ENCODE assay signal across 10 cellular contexts in genomic region chr2:99086385-99086784, GRCh38. TPM values are rescaled to one million over a fixed set of nuclear protein-coding genes. Genes with fewer than 3 reads are reported as not detected.
"Had no signal": no experiment of that assay in that cellular context is flagged by ENCODE, and none has a peak within 500 bp of the region (broad histone marks: within the 10 kb centered on the region; RNA-seq: fewer than 3 reads in every experiment).

No MANE protein-coding gene starts in this region.

- FAIRE-seq: H1 had no signal

- H3K9me3 ChIP-seq: HAP-1 had no signal

- H3K4me2 ChIP-seq: GM23338 had no signal

- H3K27ac ChIP-seq: GM23248 had no signal

- H3K36me3 ChIP-seq: HAP-1 had no signal

- H3K4me3 ChIP-seq: GM23248, GM23338, HAP-1 had no signal

- H2AFZ ChIP-seq: GM23248, GM23338 had no signal

- ATAC-seq: GM23338, HCT116 had no signal

- H3K4me1 ChIP-seq: HAP-1 had no signal

- DNase-seq: GM23248, GOT3, H7, H9, HCEC 1CT, HFFc6 had no signal

- H3K9ac ChIP-seq: GM23248 had no signal

RNA-seq across cellular contexts. Expression of gene C2orf15, which starts 55.1 kb away (rescaled TPM):
- total RNA-seq: GM23248, HFFc6 had no signal
- polyA plus RNA-seq: GM23248 had no signal
